ENCODE assay signal across 9 cellular contexts in the genomic region with DNA sequence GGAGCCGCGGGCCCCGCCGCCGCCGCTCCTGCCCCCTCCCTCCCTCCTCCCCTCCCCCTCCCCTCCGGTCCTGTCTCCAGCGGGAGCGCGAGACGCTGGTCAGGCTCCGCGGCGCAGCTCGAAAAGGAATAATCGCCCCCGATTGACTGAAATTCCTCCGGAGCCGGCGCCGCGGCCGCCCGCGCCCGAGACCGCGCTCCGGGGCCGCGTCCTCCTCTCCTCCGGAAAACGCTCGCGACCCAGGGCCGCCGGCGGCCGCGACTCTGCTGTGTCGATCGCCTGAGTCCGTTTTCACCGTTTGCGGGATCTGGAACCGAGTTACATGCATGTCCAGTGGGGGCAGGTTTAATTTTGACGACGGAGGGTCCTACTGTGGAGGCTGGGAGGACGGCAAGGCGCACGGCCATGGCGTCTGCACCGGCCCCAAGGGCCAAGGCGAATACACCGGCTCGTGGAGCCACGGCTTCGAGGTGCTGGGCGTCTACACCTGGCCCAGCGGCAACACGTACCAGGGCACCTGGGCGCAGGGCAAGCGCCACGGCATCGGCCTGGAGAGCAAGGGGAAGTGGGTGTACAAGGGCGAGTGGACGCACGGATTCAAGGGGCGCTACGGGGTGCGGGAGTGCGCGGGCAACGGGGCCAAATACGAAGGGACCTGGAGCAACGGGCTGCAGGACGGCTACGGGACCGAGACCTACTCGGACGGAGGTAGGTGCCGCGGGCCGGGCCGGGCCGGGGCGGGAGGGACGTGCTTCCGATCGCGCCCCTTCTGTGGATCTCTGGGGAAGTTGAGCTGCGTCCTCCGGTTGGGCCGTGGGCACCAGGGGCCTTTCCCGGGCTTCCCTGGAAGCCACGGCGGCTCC. TPM values are rescaled to one million over a fixed set of nuclear protein-coding genes. Genes with fewer than 3 reads are reported as not detected.
A peak's percentile ranks its signal among the peaks of the same experiment; 100 is the strongest.
DNase-seq lines count a peak whose midpoint lies in the region; TF ChIP-seq lines count a peak whose summit lies in the region.
"Had no signal": no experiment of that assay in that cellular context is flagged by ENCODE, and none has a peak within 500 bp of the region (broad histone marks: within the 10 kb centered on the region; RNA-seq: fewer than 3 reads in every experiment).

No MANE protein-coding gene starts in this region.

- no peak overlapping the region for H4K5ac ChIP-seq in mesendoderm (ENCODE audit: low read length)

- no peaks in the 10 kb centered on the region for H3K79me2 ChIP-seq in mesendoderm (ENCODE audit: control insufficient read depth, insufficient read depth, low read length)

- H3K4me1 ChIP-seq in BE2C (no peaks in the 10 kb centered on the region), mesendoderm (ENCODE audit: control insufficient read depth, low read depth, low read length) (no peaks in the 10 kb centered on the region)

- H2BK120ac ChIP-seq in mesendoderm (ENCODE audit: low read depth, low read length) = no peak overlapping the region

- H3K4me3 ChIP-seq in BE2C (ENCODE audit: low read depth, low read length) = peak overlapping the region; percentile 33
- H3K4me3 ChIP-seq in mesendoderm (ENCODE audit: low read length) = peak overlapping the region; percentile 87

- H3K9me3 ChIP-seq in BE2C = no peaks in the 10 kb centered on the region; the same call in 1 of the 2 replicates

- no CpG with 5 or more reads among the region's 97 CpGs for WGBS in mesendoderm (ENCODE audit: extremely low coverage, insufficient coverage, low lambda C conversion rate)

- H4K8ac ChIP-seq in mesendoderm (ENCODE audit: low read depth, low read length) = no peak overlapping the region

- peak overlapping the region; percentile 78 for H3K27ac ChIP-seq in angular gyrus (ENCODE audit: low read depth, low read length)
- no peak overlapping the region for H3K27ac ChIP-seq in mesendoderm (ENCODE audit: low read depth, low read length)

- H3K4me2 ChIP-seq in mesendoderm (ENCODE audit: low read length) = peak overlapping the region; percentile 47

- TF ChIP-seq CTCF in BE2C (IDR thresholded peaks at IDR 0.05; ENCODE audit: low read depth, low read length) = no peak
- no peak for TF ChIP-seq CTCF in GM13976 (IDR thresholded peaks at IDR 0.05; ENCODE audit: borderline replicate concordance, control extremely low read depth, extremely low read depth, insufficient read depth, missing control alignments)

- no peak overlapping the region for H2BK15ac ChIP-seq in mesendoderm (replicated peaks; ENCODE audit: low read depth)

- H2BK5ac ChIP-seq in mesendoderm (ENCODE audit: low read length) = no peak overlapping the region

- DNase-seq in BE2C (peak; percentile 31), ELR (ENCODE audit: low read depth) (peak; percentile 13), mesendoderm (peak; percentile 55), inferior parietal cortex (ENCODE audit: extremely low spot score) (no peak), Kasumi-1 (lab: John Stamatoyannopoulos, UW) (no peak), Ammon's horn (ENCODE audit: low spot score) (no peak), GM13976 (ENCODE audit: low spot score) (no peak)
- DNase-seq: left cardiac atrium had no signal

- H2AK5ac ChIP-seq in mesendoderm (ENCODE audit: low read length) = no peak overlapping the region

- H3K79me1 ChIP-seq in mesendoderm (ENCODE audit: low read length) = peaks cover 6% of the 10 kb centered on the region

- H3K36me3 ChIP-seq in BE2C = no peaks in the 10 kb centered on the region
- no peaks in the 10 kb centered on the region for H3K36me3 ChIP-seq in mesendoderm (ENCODE audit: control insufficient read depth, insufficient read depth, low read length)

- H3K18ac ChIP-seq in mesendoderm (ENCODE audit: low read length) = peak overlapping the region; percentile 71

- in situ Hi-C loops in GM13976 (cut with MboI; ENCODE audit: low sequenced_read_pairs, unreplicated experiment) = no loop called here

- peak overlapping the region; percentile 75 for H3K56ac ChIP-seq in mesendoderm (ENCODE audit: low read length)

- peak overlapping the region; percentile 88 for H3K9ac ChIP-seq in mesendoderm (ENCODE audit: low read length)

- H3K23ac ChIP-seq in mesendoderm (ENCODE audit: low read length) = peak overlapping the region; percentile 72

- H3K27me3 ChIP-seq in BE2C (peaks cover 74% of the 10 kb centered on the region), mesendoderm (ENCODE audit: insufficient read depth, low read length, poor library complexity) (no peaks in the 10 kb centered on the region)

- no peak overlapping the region for H3K4ac ChIP-seq in mesendoderm (ENCODE audit: low read depth, low read length)

RNA-seq across cellular contexts. Expression of a gene that starts 0.7 kb away (rescaled TPM):
- polyA plus RNA-seq in BE2C (2012; ENCODE audit: insufficient read depth, insufficient read length, low read depth) = 15.0 TPM
- 9.3 TPM for polyA plus RNA-seq in mesendoderm (2013, experiment 1 of 2)
- polyA plus RNA-seq in mesendoderm (2013, experiment 2 of 2) = 10.2 TPM

Comparison
In these comparisons a context has a peak if more than half of its experiments do, and no peak if none do; other contexts are left out.
1. DNase-seq: peak in BE2C (single experiment), ELR (single experiment) and mesendoderm (single experiment); none in inferior parietal cortex (single experiment), Kasumi-1 (0 of 2), Ammon's horn (single experiment) and GM13976 (single experiment).